Comparison of ENCODE assay signal across 8 cellular contexts in the genomic region with DNA sequence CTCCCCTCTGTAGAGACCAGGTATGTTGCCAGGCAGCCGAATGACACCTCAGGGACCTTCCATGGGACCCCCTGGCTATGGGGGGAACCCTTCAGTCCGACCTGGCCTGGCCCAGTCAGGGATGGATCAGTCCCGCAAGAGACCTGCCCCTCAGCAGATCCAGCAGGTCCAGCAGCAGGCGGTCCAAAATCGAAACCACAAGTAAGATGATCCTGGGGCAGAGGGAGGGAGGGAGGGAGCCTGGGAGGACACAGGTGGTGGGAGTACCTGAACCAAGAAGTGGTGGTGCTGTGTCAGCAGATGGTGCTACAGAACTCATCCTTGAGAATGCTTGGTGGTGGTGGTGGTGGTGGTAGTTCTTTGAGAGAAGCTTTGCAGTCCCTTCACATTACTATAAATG. TPM values are rescaled to one million over a fixed set of nuclear protein-coding genes. Genes with fewer than 3 reads are reported as not detected.
A peak's percentile ranks its signal among the peaks of the same experiment; 100 is the strongest.
DNase-seq lines count a peak whose midpoint lies in the region; ATAC-seq and TF ChIP-seq lines count a peak whose summit lies in the region.

No MANE protein-coding gene starts in this region.

- peaks cover 55% of the 10 kb centered on the region for H3K36me3 Mint-ChIP-seq in dendritic cell treated with granulocyte-macrophage colony-stimulating factor and Interleukin-4, amounts not matched to agents 40 ng/mL and 50 ng/mL, for 4 days (ENCODE audit: low read depth)
- H3K36me3 Mint-ChIP-seq in neural progenitor cell = peaks cover 23% of the 10 kb centered on the region

- peak overlapping the region; percentile 89 for H3K4me2 ChIP-seq in neural progenitor cell

- peaks cover 17% of the 10 kb centered on the region for H3K36me3 ChIP-seq in neural progenitor cell

- peaks cover 6% of the 10 kb centered on the region for H3K27me3 Mint-ChIP-seq in dendritic cell treated with granulocyte-macrophage colony-stimulating factor and Interleukin-4, amounts not matched to agents 40 ng/mL and 50 ng/mL, for 4 days
- H3K27me3 Mint-ChIP-seq in neural progenitor cell (ENCODE audit: insufficient read depth, low read depth) = peaks cover 4% of the 10 kb centered on the region

- no peaks in the 10 kb centered on the region for H3K9me3 Mint-ChIP-seq in dendritic cell treated with granulocyte-macrophage colony-stimulating factor and Interleukin-4, amounts not matched to agents 40 ng/mL and 50 ng/mL, for 4 days
- H3K9me3 Mint-ChIP-seq in neural progenitor cell = no peaks in the 10 kb centered on the region

- H3K27ac ChIP-seq in C4-2B = peak overlapping the region; percentile 75
- no peak overlapping the region for H3K27ac ChIP-seq in neural progenitor cell

- peak; percentile 54 for DNase-seq in NCI-H2107 (lab: John Stamatoyannopoulos, UW)
- DNase-seq in neural progenitor cell (ENCODE audit: low spot score) = no peak
- no peak for DNase-seq in GDM1 (lab: John Stamatoyannopoulos, UW)
- no peak for DNase-seq in activated gamma-delta T cell (lab: John Stamatoyannopoulos, UW)

- H3F3A ChIP-seq in neural progenitor cell (ENCODE audit: low read depth) = peaks cover 35% of the 10 kb centered on the region

- ATAC-seq in HG02759 (IDR thresholded peaks at IDR 0.05; ENCODE audit: unreplicated experiment) (no peak), GM19324 (IDR thresholded peaks at IDR 0.05; ENCODE audit: low FRiP score, unreplicated experiment) (no peak)

- H3K4me1 ChIP-seq in neural progenitor cell = peaks cover 3% of the 10 kb centered on the region

- peak overlapping the region; percentile 81 for H3K4me3 Mint-ChIP-seq in dendritic cell treated with granulocyte-macrophage colony-stimulating factor and Interleukin-4, amounts not matched to agents 40 ng/mL and 50 ng/mL, for 4 days
- peak overlapping the region; percentile 97 for H3K4me3 Mint-ChIP-seq in neural progenitor cell

- H3K9ac ChIP-seq in neural progenitor cell = peak overlapping the region; percentile 96

- peaks cover 54% of the 10 kb centered on the region for H3K79me2 ChIP-seq in neural progenitor cell (ENCODE audit: low read depth)

- peaks cover 6% of the 10 kb centered on the region for H3K27me3 ChIP-seq in neural progenitor cell

- H3K27ac Mint-ChIP-seq in dendritic cell treated with granulocyte-macrophage colony-stimulating factor and Interleukin-4, amounts not matched to agents 40 ng/mL and 50 ng/mL, for 4 days = no peak overlapping the region
- H3K27ac Mint-ChIP-seq in neural progenitor cell = no peak overlapping the region

- peaks cover 29% of the 10 kb centered on the region for H3K4me1 Mint-ChIP-seq in dendritic cell treated with granulocyte-macrophage colony-stimulating factor and Interleukin-4, amounts not matched to agents 40 ng/mL and 50 ng/mL, for 4 days (ENCODE audit: low read depth)
- H3K4me1 Mint-ChIP-seq in neural progenitor cell = peaks cover 21% of the 10 kb centered on the region

- H4K20me1 ChIP-seq in neural progenitor cell (ENCODE audit: low read depth) = peaks cover 41% of the 10 kb centered on the region

- intact Hi-C loops in dendritic cell treated with granulocyte-macrophage colony-stimulating factor and Interleukin-4, amounts not matched to agents 40 ng/mL and 50 ng/mL, for 4 days (cut with micrococcal nuclease) = no loop called here

- H2AFZ ChIP-seq in neural progenitor cell (replicated peaks) = no peak overlapping the region

- TF ChIP-seq CTCF in C4-2B (conservative IDR thresholded peaks at IDR 0.05) (no peak), neural progenitor cell (IDR thresholded peaks at IDR 0.05) (no peak)

- no peaks in the 10 kb centered on the region for H3K9me3 ChIP-seq in neural progenitor cell (ENCODE audit: low read depth)

- H3K4me3 ChIP-seq in neural progenitor cell = peak overlapping the region; percentile 82

RNA-seq across cellular contexts. Expression of a gene that starts 1.0 kb away (rescaled TPM):
- 121 and 209 TPM in 2 replicates for total RNA-seq in neural progenitor cell (ENCODE audit: low replicate concordance)

RNA-seq across cellular contexts. Expression of a gene that starts 17.7 kb away (rescaled TPM):
- total RNA-seq in neural progenitor cell (ENCODE audit: low replicate concordance) = 1.4 TPM in 1 of 2 replicates, not detected in the other

RNA-seq across cellular contexts. Expression of a gene that starts 25.9 kb away (rescaled TPM):
- 15.3 and 22.7 TPM in 2 replicates for total RNA-seq in neural progenitor cell (ENCODE audit: low replicate concordance)

RNA-seq across cellular contexts. Expression of a gene that starts 28.8 kb away (rescaled TPM):
- 2.5 and 5.6 TPM in 2 replicates for total RNA-seq in neural progenitor cell (ENCODE audit: low replicate concordance)
